Comparison of ENCODE assay signal across 1 cellular context in the genomic region with DNA sequence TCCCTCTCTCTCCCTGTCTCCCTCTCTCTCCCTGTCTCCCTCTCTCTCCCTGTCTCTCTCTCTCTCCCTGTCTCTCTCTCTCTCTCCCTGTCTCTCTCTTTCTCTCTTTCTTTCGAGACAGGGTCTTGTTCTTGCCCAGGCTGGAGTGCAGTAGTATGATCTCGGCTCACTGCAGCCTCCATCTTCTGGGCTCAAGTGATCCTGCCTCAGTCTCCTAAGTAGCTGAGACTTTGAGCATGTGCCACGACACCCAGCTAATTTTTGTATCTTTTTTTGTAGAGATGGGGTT.
TF ChIP-seq lines count a peak whose summit lies in the region.

No MANE protein-coding gene starts in this region.

TF ChIP-seq in endothelial cell of umbilical vein, 7 proteins besides CTCF, POLR2A, EP300 and RAD21 (continued from another document):
- TF ChIP-seq FOS (IDR thresholded peaks at IDR 0.05; ENCODE audit: borderline replicate concordance, insufficient read depth, low read length): no peak
- TF ChIP-seq GATA2 (IDR thresholded peaks at IDR 0.05; ENCODE audit: insufficient read depth, insufficient read length, low read depth, low read length): no peak
- TF ChIP-seq EZH2 (IDR thresholded peaks at IDR 0.05; ENCODE audit: borderline replicate concordance, low read depth, low read length, severe bottlenecking): no peak
- no peak for TF ChIP-seq JUN (IDR thresholded peaks at IDR 0.05; ENCODE audit: borderline replicate concordance, insufficient read depth, insufficient read length, low read depth)
- TF ChIP-seq POLR2AphosphoS5 (IDR thresholded peaks at IDR 0.05; ENCODE audit: insufficient read depth, low read depth, low read length): no peak
